Comparison of ENCODE assay signal across 9 cellular contexts in genomic region chr6:163229050-163229449, GRCh38.
"Had no signal": no experiment of that assay in that cellular context is flagged by ENCODE, and none has a peak within 500 bp of the region (broad histone marks: within the 10 kb centered on the region; RNA-seq: fewer than 3 reads in every experiment).

No MANE protein-coding gene starts in this region.

- ATAC-seq: GM23338, HCT116 had no signal

- H3K9me3 ChIP-seq: HAP-1 had no signal

- H3K36me3 ChIP-seq: HAP-1 had no signal

- DNase-seq: GM23248, GOT3, H7, H9, HCEC 1CT, HFFc6 had no signal

- H3K4me3 ChIP-seq: GM23248, GM23338, HAP-1 had no signal

- H3K4me1 ChIP-seq: HAP-1 had no signal

- H3K27ac ChIP-seq: GM23248 had no signal
